Comparison of ENCODE assay signal across 13 cellular contexts in genomic region chr10:119616879-119617580, GRCh38. TPM values are rescaled to one million over a fixed set of nuclear protein-coding genes. Genes with fewer than 3 reads are reported as not detected.
DNase-seq lines count a peak whose midpoint lies in the region; ATAC-seq and TF ChIP-seq lines count a peak whose summit lies in the region.
"Had no signal": no experiment of that assay in that cellular context is flagged by ENCODE, and none has a peak within 500 bp of the region (broad histone marks: within the 10 kb centered on the region; RNA-seq: fewer than 3 reads in every experiment).

No MANE protein-coding gene starts in this region.

- DNase-seq in BJ (ENCODE audit: low read depth) (no peak), IMR-90 (no peak), epidermal melanocyte (ENCODE audit: insufficient read length, low spot score) (peak; percentile 22), neural crest cell (ENCODE audit: low read depth, low spot score) (peak; percentile 14), natural killer cell (no peak), cerebellar nuclear complex (lab: John Stamatoyannopoulos, UW) (no peak), gastrocnemius medialis (no peak)
- DNase-seq: activated T-cell treated with anti-CD3 and anti-CD28 coated beads for 4 hours, DMS53, NCI-H1694 had no signal

- H2BK15ac ChIP-seq in IMR-90 (ENCODE audit: low read depth, low read length), result no peak overlapping the region

- dilution Hi-C loops in IMR-90 (cut with HindIII; ENCODE audit: low sequenced_read_pairs, unreplicated experiment), result no loop called here

- peaks cover 8% of the 10 kb centered on the region for H3K4me1 ChIP-seq in IMR-90 (ENCODE audit: control insufficient read depth, insufficient read depth, low read length)
- H3K4me1 ChIP-seq in gastrocnemius medialis, result peaks cover 11 to 14% of the 10 kb centered on the region in 2 donors

- no peak overlapping the region for H4K91ac ChIP-seq in IMR-90 (ENCODE audit: insufficient read depth, low read depth, low read length)

- no peak overlapping the region for H2AK9ac ChIP-seq in IMR-90 (replicated peaks; ENCODE audit: low read depth, low read length, poor library complexity)

- H3K27me3 Mint-ChIP-seq in neural crest cell (ENCODE audit: low read depth) (no peaks in the 10 kb centered on the region), natural killer cell (ENCODE audit: low read depth in 2 of 2) (no peaks in the 10 kb centered on the region)
- H3K27me3 Mint-ChIP-seq: progenitor cell of endocrine pancreas had no signal

- TF ChIP-seq POLR2A in IMR-90 (IDR thresholded peaks at IDR 0.05; ENCODE audit: low read depth, low read length) (no peak), gastrocnemius medialis (IDR thresholded peaks at IDR 0.05) (no peak)

- TF ChIP-seq CTCF in BJ (IDR thresholded peaks at IDR 0.05; ENCODE audit: insufficient read depth, low read depth, low read length) (peak; percentile 67), IMR-90 (conservative IDR thresholded peaks at IDR 0.05; ENCODE audit: low read depth, low read length) (peak; percentile 24; the same call in 1 of the 2 replicates), neural crest cell (conservative IDR thresholded peaks at IDR 0.05) (peak; percentile 28), natural killer cell (IDR thresholded peaks at IDR 0.05) (no peak), gastrocnemius medialis (IDR thresholded peaks at IDR 0.05 in 4 of 5, conservative IDR thresholded peaks at IDR 0.05 in 1 of 5) (peak in 1 of 5 experiments; percentile 26)

- no peak overlapping the region for H3K14ac ChIP-seq in IMR-90 (replicated peaks; ENCODE audit: low read depth, low read length)

- H3K27ac ChIP-seq in IMR-90 (ENCODE audit: insufficient read depth, low read length) (no peak overlapping the region), gastrocnemius medialis (no peak overlapping the region)

- H3K27me3 ChIP-seq in BJ (ENCODE audit: control insufficient read depth, insufficient read depth, low read length) (no peaks in the 10 kb centered on the region), IMR-90 (ENCODE audit: control insufficient read depth, insufficient read depth, low read length) (no peaks in the 10 kb centered on the region), gastrocnemius medialis (no peaks in the 10 kb centered on the region)

- no peak overlapping the region for H2BK20ac ChIP-seq in IMR-90 (ENCODE audit: low read depth, low read length)

- no peaks in the 10 kb centered on the region; the same call in 1 of the 2 replicates for H3K9me1 ChIP-seq in IMR-90 (ENCODE audit: insufficient read depth, low read length)

- no peak for TF ChIP-seq RAD21 in IMR-90 (IDR thresholded peaks at IDR 0.05; ENCODE audit: low read length)

- in situ Hi-C loops in IMR-90 (cut with MboI; ENCODE audit: low sequenced_read_pairs), result no loop called here
- in situ Hi-C loops in gastrocnemius medialis (cut with MboI; ENCODE audit: low sequenced_read_pairs in 4 of 4), result loop anchor here in 3 of 4 donors (25.0 kb wide), 3 partner anchors 95 to 245 kb away; partner anchors contain the start of genes MCMBP (in 2 of the 3) and INPP5F (in 1 of the 3)

- H4K8ac ChIP-seq in IMR-90 (ENCODE audit: low read depth in 2 of 2, low read length in 2 of 2), result no peak overlapping the region

- CTCF ChIA-PET in BJ (lab: Yijun Ruan, JAX), result interaction anchor here (0.7 to 2.5 kb wide), 16 partner anchors 9 to 417 kb away, joined by 3 to 12 read pairs (median 4); partner anchors contain the start of genes BAG3 and INPP5F
- CTCF ChIA-PET in IMR-90 (lab: Yijun Ruan, JAX), result interaction anchor here (0.6 to 0.8 kb wide), 3 partner anchors 23 to 25 kb away, joined by 3 to 5 read pairs (median 3); no protein-coding TSS in a partner anchor

- H3K9me3 Mint-ChIP-seq in neural crest cell (no peaks in the 10 kb centered on the region), natural killer cell (no peaks in the 10 kb centered on the region)

- no peaks in the 10 kb centered on the region for H4K20me1 ChIP-seq in IMR-90 (ENCODE audit: insufficient read depth, low read length)

- H3K27ac Mint-ChIP-seq in neural crest cell (ENCODE audit: unreplicated experiment), result no peak overlapping the region
- H3K27ac Mint-ChIP-seq in natural killer cell, result no peak overlapping the region
- H3K27ac Mint-ChIP-seq: progenitor cell of endocrine pancreas, T-helper 17 cell had no signal

- no peak overlapping the region for H4K5ac ChIP-seq in IMR-90 (ENCODE audit: low read depth, low read length)

- no peak overlapping the region for H2BK120ac ChIP-seq in IMR-90 (ENCODE audit: low read depth, low read length)

- no peak overlapping the region for H3K23ac ChIP-seq in IMR-90 (ENCODE audit: low read depth, low read length)

- H3K36me3 Mint-ChIP-seq in neural crest cell (ENCODE audit: low read depth), result no peaks in the 10 kb centered on the region
- H3K36me3 Mint-ChIP-seq in natural killer cell, result no peaks in the 10 kb centered on the region

- no peak overlapping the region for H2BK5ac ChIP-seq in IMR-90 (ENCODE audit: low read depth, low read length, poor library complexity, severe bottlenecking)

- no peaks in the 10 kb centered on the region for H3K79me1 ChIP-seq in IMR-90 (ENCODE audit: low read depth in 1 of 2, low read length in 2 of 2)

- no peak overlapping the region for H3K4me2 ChIP-seq in IMR-90 (ENCODE audit: low read depth, low read length)

- intact Hi-C loops in IMR-90 (cut with micrococcal nuclease) (no loop called here), natural killer cell (cut with micrococcal nuclease) (no loop called here), gastrocnemius medialis (cut with DNase I; ENCODE audit: low total_unique reads) (no loop called here)

- BruUV-seq in IMR-90 (replicated peaks; lab: Mats Ljungman, UMichigan), result no TSS peak

- H3K4me3 ChIP-seq in BJ (ENCODE audit: low read depth, low read length) (no peak overlapping the region), IMR-90 (ENCODE audit: insufficient read depth, low read depth, low read length) (no peak overlapping the region), gastrocnemius medialis (no peak overlapping the region)

- peaks cover 8% of the 10 kb centered on the region for H3K4me1 Mint-ChIP-seq in neural crest cell
- no peaks in the 10 kb centered on the region for H3K4me1 Mint-ChIP-seq in natural killer cell

- no peak overlapping the region for H3K4ac ChIP-seq in IMR-90 (ENCODE audit: low read depth, low read length)

- ATAC-seq in IMR-90 (ENCODE audit: low read depth) (0 out of 2 replicates have a peak, but pooled peaks have one; percentile 27), natural killer cell (no peak), HG03571 (IDR thresholded peaks at IDR 0.05; ENCODE audit: unreplicated experiment) (no peak), gastrocnemius medialis (no peak)
- ATAC-seq: T-helper 17 cell had no signal

- H3K56ac ChIP-seq in IMR-90 (ENCODE audit: extremely low read depth, insufficient read depth, low read length), result no peak overlapping the region

- no peak overlapping the region for H2AFZ ChIP-seq in IMR-90 (replicated peaks; ENCODE audit: low read length, poor library complexity)

- POLR2A ChIA-PET in BJ (lab: Charles Lee) (no interaction called here), IMR-90 (lab: Charles Lee; ENCODE audit: unreplicated experiment) (no interaction called here)

- H3K9me3 ChIP-seq in IMR-90 (ENCODE audit: control insufficient read depth, insufficient read depth, low read length), result no peaks in the 10 kb centered on the region
- no peaks in the 10 kb centered on the region for H3K9me3 ChIP-seq in gastrocnemius medialis

- WGBS in IMR-90 (ENCODE audit: extremely low coverage in 2 of 2, insufficient read length in 1 of 2), 2 experiments, result no CpG with 5 or more reads among the region's 14 CpGs

- H3K4me3 Mint-ChIP-seq in neural crest cell (no peak overlapping the region), natural killer cell (no peak overlapping the region)
- H3K4me3 Mint-ChIP-seq: T-helper 17 cell had no signal

- H3K36me3 ChIP-seq in BJ (ENCODE audit: control insufficient read depth, insufficient read depth, low read length) (no peaks in the 10 kb centered on the region), IMR-90 (ENCODE audit: control insufficient read depth, insufficient read depth, low read length) (no peaks in the 10 kb centered on the region), gastrocnemius medialis (no peaks in the 10 kb centered on the region)

- H3K18ac ChIP-seq in IMR-90 (ENCODE audit: low read depth, low read length), result no peak overlapping the region

- no peak overlapping the region for H3K9ac ChIP-seq in IMR-90 (ENCODE audit: low read depth, low read length)

- H2AK5ac ChIP-seq in IMR-90 (ENCODE audit: low read depth, low read length), result no peak overlapping the region

TF ChIP-seq in IMR-90, 13 proteins besides CTCF, POLR2A, EP300 and RAD21 (continues in another document):
- no peak for TF ChIP-seq ELK1 (IDR thresholded peaks at IDR 0.05; ENCODE audit: borderline replicate concordance, low read depth, low read length)
- TF ChIP-seq CEBPB (IDR thresholded peaks at IDR 0.05; ENCODE audit: low read depth, low read length), result no peak
- TF ChIP-seq BHLHE40 (IDR thresholded peaks at IDR 0.05; ENCODE audit: low read depth, low read length), result no peak
- TF ChIP-seq MXI1 (IDR thresholded peaks at IDR 0.05; ENCODE audit: borderline replicate concordance, low read depth, low read length), result no peak

RNA-seq across cellular contexts. Expression of gene TIAL1, which starts 20.3 kb away (rescaled TPM):
- 39.9 and 57.6 TPM in 2 replicates for polyA plus RNA-seq in BJ (2011; rRNA removed)
- polyA minus RNA-seq in BJ (2011; rRNA and poly(A)+ RNA removed), result 42.3 and 42.7 TPM in 2 replicates
- total RNA-seq in IMR-90 (2012; rRNA removed), result 28.0 and 44.2 TPM in 2 replicates
- polyA plus RNA-seq in IMR-90 (2012; rRNA removed), result 62.9 and 83.5 TPM in 2 replicates
- polyA plus RNA-seq in IMR-90 (2012; cell fraction: cytosol; rRNA removed), result 14.1 and 19.3 TPM in 2 replicates
- polyA plus RNA-seq in IMR-90 (2012; cell fraction: nucleus; rRNA removed; ENCODE audit: low replicate concordance), result 63.6 and 388 TPM in 2 replicates
- total RNA-seq in neural crest cell, result 176 and 188 TPM in 2 replicates
- 100 to 1,000 TPM; 195 to 227 (median 213) TPM for total RNA-seq in natural killer cell
- 10 to 100 TPM; 50.5 to 81.5 (median 68.4) TPM for total RNA-seq in gastrocnemius medialis

RNA-seq across cellular contexts. Expression of gene BAG3, which starts 34.1 kb away (rescaled TPM):
- polyA plus RNA-seq in BJ (2011; rRNA removed) (11.3 and 19.8 TPM in 2 replicates), IMR-90 (2012; rRNA removed) (38.4 and 42.5 TPM in 2 replicates)
- 10.0 and 14.4 TPM in 2 replicates for polyA minus RNA-seq in BJ (2011; rRNA and poly(A)+ RNA removed)
- total RNA-seq in IMR-90 (2012; rRNA removed) (5.4 and 5.8 TPM in 2 replicates), neural crest cell (22.3 and 23.3 TPM in 2 replicates), natural killer cell (1 to 10 TPM; 7.6 to 9.7 (median 8.3) TPM), gastrocnemius medialis (100 to 1,000 TPM; 337 to 626 (median 393) TPM)
- 32.2 and 47.6 TPM in 2 replicates for polyA plus RNA-seq in IMR-90 (2012; cell fraction: cytosol; rRNA removed)
- 21.0 and 35.9 TPM in 2 replicates for polyA plus RNA-seq in IMR-90 (2012; cell fraction: nucleus; rRNA removed; ENCODE audit: low replicate concordance)

Comparison
In these comparisons a context has a peak if more than half of its experiments do, and no peak if none do; other contexts are left out.
1. DNase-seq: peak in epidermal melanocyte (single experiment) and neural crest cell (single experiment); none in BJ (single experiment), IMR-90 (single experiment), natural killer cell (single experiment), cerebellar nuclear complex (0 of 2) and gastrocnemius medialis (0 of 2).
2. RNA of gene BAG3, which starts 34.1 kb away (total RNA-seq): 337 to 626 TPM in gastrocnemius medialis; 22.3 to 23.3 TPM in neural crest cell, 7.6 to 9.7 TPM in natural killer cell and 5.4 to 5.8 TPM in IMR-90; every median in the first group is over 10 times any median in the second.